In genomic region chr9:36110434-36110833, GRCh38 we compare ENCODE assay signal across 18 cellular contexts. TPM values are rescaled to one million over a fixed set of nuclear protein-coding genes. Genes with fewer than 3 reads are reported as not detected.
A peak's percentile ranks its signal among the peaks of the same experiment; 100 is the strongest.
DNase-seq lines count a peak whose midpoint lies in the region; ATAC-seq, FAIRE-seq and TF ChIP-seq lines count a peak whose summit lies in the region.
"Had no signal": no experiment of that assay in that cellular context is flagged by ENCODE, and none has a peak within 500 bp of the region (broad histone marks: within the 10 kb centered on the region; RNA-seq: fewer than 3 reads in every experiment).

No MANE protein-coding gene starts in this region.

- H3K27me3 ChIP-seq in IMR-90 (ENCODE audit: control insufficient read depth, insufficient read depth, low read length) (no peaks in the 10 kb centered on the region), WERI-Rb-1 (ENCODE audit: insufficient read depth, low read depth, severe bottlenecking) (no peaks in the 10 kb centered on the region), right lobe of liver (no peaks in the 10 kb centered on the region)
- H3K27me3 ChIP-seq: BLaER1 had no signal

- DNase-seq in D721Med (ENCODE audit: insufficient read length, low spot score): no peak
- no peak for DNase-seq in IMR-90
- DNase-seq in WERI-Rb-1: no peak
- no peak for DNase-seq in right lobe of liver
- no peak for DNase-seq in GM20000 (ENCODE audit: low spot score)
- DNase-seq in T-helper 1 cell: no peak
- DNase-seq: activated CD4-positive, CD25-positive, alpha-beta regulatory T cell treated with anti-CD3 and anti-CD28 coated beads, Interleukin-2, amount 50 U/mL, for 72 hours; activated naive CD4-positive, alpha-beta T cell treated with Interleukin-2 at 50 U/mL for 16 hours; cortex of kidney; DMS153; naive thymus-derived CD4-positive, alpha-beta T cell; Right ventricle myocardium superior had no signal

- H3K9me3 ChIP-seq in IMR-90 (ENCODE audit: control insufficient read depth, insufficient read depth, low read length): no peaks in the 10 kb centered on the region
- no peaks in the 10 kb centered on the region for H3K9me3 ChIP-seq in WERI-Rb-1 (ENCODE audit: severe bottlenecking)
- H3K9me3 ChIP-seq in right lobe of liver: no peaks in the 10 kb centered on the region
- H3K9me3 ChIP-seq: BLaER1 had no signal

- TF ChIP-seq CTCF in D721Med (IDR thresholded peaks at IDR 0.05; ENCODE audit: insufficient read depth, missing control alignments) (peak; percentile 12), IMR-90 (conservative IDR thresholded peaks at IDR 0.05; ENCODE audit: low read depth, low read length) (no peak), WERI-Rb-1 (IDR thresholded peaks at IDR 0.05; ENCODE audit: low read depth, low read length) (peak; percentile 27; the same call in 1 of the 2 replicates), right lobe of liver (IDR thresholded peaks at IDR 0.05) (peak; percentile 17 to 37 (median 28)), GM20000 (IDR thresholded peaks at IDR 0.05; ENCODE audit: extremely low read depth, missing control alignments) (no peak)

- peaks cover 2% of the 10 kb centered on the region; the same call in 1 of the 2 replicates for H3K4me1 ChIP-seq in IMR-90 (ENCODE audit: control insufficient read depth, insufficient read depth, low read length)
- no peaks in the 10 kb centered on the region for H3K4me1 ChIP-seq in right lobe of liver
- H3K4me1 ChIP-seq: BLaER1 had no signal

- H3K9ac ChIP-seq in IMR-90 (ENCODE audit: low read depth, low read length): no peak overlapping the region
- H3K9ac ChIP-seq: BLaER1 had no signal

- H2AFZ ChIP-seq in IMR-90 (replicated peaks; ENCODE audit: low read length, poor library complexity): no peak overlapping the region

- TF ChIP-seq POLR2A in IMR-90 (IDR thresholded peaks at IDR 0.05; ENCODE audit: low read depth, low read length) (no peak), right lobe of liver (IDR thresholded peaks at IDR 0.05) (no peak)

- H3K79me1 ChIP-seq in IMR-90 (ENCODE audit: low read depth in 1 of 2, low read length in 2 of 2): no peaks in the 10 kb centered on the region; a peak in 1 of 4 replicates

- H4K91ac ChIP-seq in IMR-90 (ENCODE audit: insufficient read depth, low read depth, low read length): no peak overlapping the region

- no peak overlapping the region for H3K4me2 ChIP-seq in IMR-90 (ENCODE audit: low read depth, low read length)
- H3K4me2 ChIP-seq: BLaER1 had no signal

- ATAC-seq in IMR-90 (ENCODE audit: low read depth) (no peak), right lobe of liver (peak in 1 of 4 donors; percentile 58), HG02678 (IDR thresholded peaks at IDR 0.05; ENCODE audit: unreplicated experiment) (no peak), HG02798 (IDR thresholded peaks at IDR 0.05; ENCODE audit: poor library complexity, unreplicated experiment) (no peak)
- ATAC-seq: naive thymus-derived CD4-positive, alpha-beta T cell had no signal

- H4K20me1 ChIP-seq in IMR-90 (ENCODE audit: insufficient read depth, low read length): no peaks in the 10 kb centered on the region
- H4K20me1 ChIP-seq: BLaER1 had no signal

- no peak overlapping the region for H3K4ac ChIP-seq in IMR-90 (ENCODE audit: low read depth, low read length)

- no peak overlapping the region for H2BK15ac ChIP-seq in IMR-90 (ENCODE audit: low read depth, low read length)

- no TSS peak for BruUV-seq in IMR-90 (replicated peaks; lab: Mats Ljungman, UMichigan)

- H2AK9ac ChIP-seq in IMR-90 (replicated peaks; ENCODE audit: low read depth, low read length, poor library complexity): no peak overlapping the region

- H2BK120ac ChIP-seq in IMR-90 (ENCODE audit: low read depth, low read length): no peak overlapping the region

- H2BK5ac ChIP-seq in IMR-90 (ENCODE audit: low read depth, low read length, poor library complexity, severe bottlenecking): no peak overlapping the region

- H3K27ac ChIP-seq in IMR-90 (ENCODE audit: insufficient read depth, low read length) (no peak overlapping the region), WERI-Rb-1 (no peak overlapping the region), right lobe of liver (no peak overlapping the region)
- H3K27ac ChIP-seq: BLaER1, epithelial cell of prostate had no signal

- peaks cover 24% of the 10 kb centered on the region for H3K36me3 ChIP-seq in IMR-90 (ENCODE audit: control insufficient read depth, insufficient read depth, low read length)
- no peaks in the 10 kb centered on the region for H3K36me3 ChIP-seq in WERI-Rb-1
- H3K36me3 ChIP-seq in right lobe of liver: no peaks in the 10 kb centered on the region

- FAIRE-seq in D721Med (lab: Jason Lieb, UNC): no peak
- FAIRE-seq: astrocyte, H54 had no signal

- no CpG with 5 or more reads among the region's 2 CpGs for WGBS in IMR-90 (ENCODE audit: extremely low coverage in 2 of 2, insufficient read length in 1 of 2), 2 experiments
- WGBS in right lobe of liver (ENCODE audit: insufficient coverage, low coverage, low lambda C conversion rate, missing lambda C conversion rate): 29% methylated on average over 2 of the region's 2 CpGs

- in situ Hi-C loops in IMR-90 (cut with MboI; ENCODE audit: low sequenced_read_pairs): no loop called here

- H3K56ac ChIP-seq in IMR-90 (ENCODE audit: extremely low read depth, insufficient read depth, low read length): no peak overlapping the region

- H2AK5ac ChIP-seq in IMR-90 (ENCODE audit: low read depth, low read length): no peak overlapping the region

- H4K5ac ChIP-seq in IMR-90 (ENCODE audit: low read depth, low read length): no peak overlapping the region

- TF ChIP-seq RAD21 in IMR-90 (IDR thresholded peaks at IDR 0.05; ENCODE audit: low read length): peak; percentile 22; the same call in 1 of the 2 replicates

- POLR2A ChIA-PET in IMR-90 (lab: Charles Lee; ENCODE audit: unreplicated experiment): no interaction called here

- no peak overlapping the region for H4K8ac ChIP-seq in IMR-90 (ENCODE audit: low read depth in 2 of 2, low read length in 2 of 2)

- dilution Hi-C loops in IMR-90 (cut with HindIII; ENCODE audit: low sequenced_read_pairs, unreplicated experiment): no loop called here

- intact Hi-C loops in IMR-90 (cut with micrococcal nuclease) (no loop called here), right lobe of liver (cut with DNase I) (loop anchor here in 1 of 2 donors (10.0 kb wide), 1 partner anchor 64 kb away; no protein-coding TSS in a partner anchor)

- H3K9me1 ChIP-seq in IMR-90 (ENCODE audit: insufficient read depth, low read length): no peaks in the 10 kb centered on the region; the same call in 1 of the 2 replicates

- H3K14ac ChIP-seq in IMR-90 (replicated peaks; ENCODE audit: low read depth, low read length): no peak overlapping the region

- H3K18ac ChIP-seq in IMR-90 (ENCODE audit: low read depth, low read length): no peak overlapping the region

- CTCF ChIA-PET in IMR-90 (lab: Yijun Ruan, JAX): no interaction called here

- H3K4me3 ChIP-seq in IMR-90 (ENCODE audit: insufficient read depth, low read depth, low read length) (no peak overlapping the region), WERI-Rb-1 (ENCODE audit: low read depth, low read length) (no peak overlapping the region), right lobe of liver (no peak overlapping the region)
- H3K4me3 ChIP-seq: BLaER1 had no signal

- H2BK20ac ChIP-seq in IMR-90 (ENCODE audit: low read depth, low read length): no peak overlapping the region

- no peak overlapping the region for H3K23ac ChIP-seq in IMR-90 (ENCODE audit: low read depth, low read length)

TF ChIP-seq in IMR-90, 13 proteins besides CTCF, POLR2A, EP300 and RAD21:
- TF ChIP-seq ELK1 (IDR thresholded peaks at IDR 0.05; ENCODE audit: borderline replicate concordance, low read depth, low read length) (no peak), BHLHE40 (IDR thresholded peaks at IDR 0.05; ENCODE audit: low read depth, low read length) (no peak), MXI1 (IDR thresholded peaks at IDR 0.05; ENCODE audit: borderline replicate concordance, low read depth, low read length) (no peak), FOS (IDR thresholded peaks at IDR 0.05; ENCODE audit: low read depth, low read length) (no peak), SMC3 (IDR thresholded peaks at IDR 0.05; ENCODE audit: low read depth, low read length) (0 out of 2 replicates have a peak, but pooled peaks have one; percentile 9)

RNA-seq across cellular contexts. Expression of gene GLIPR2, which starts 26.1 kb away (rescaled TPM):
- total RNA-seq in IMR-90 (2012; rRNA removed) (35.8 and 37.8 TPM in 2 replicates), right lobe of liver (1 to 10 TPM; 1.2 to 3.9 (median 2.5) TPM)
- 42.7 and 43.3 TPM in 2 replicates for polyA plus RNA-seq in IMR-90 (2012; rRNA removed)
- polyA plus RNA-seq in IMR-90 (2012; cell fraction: cytosol; rRNA removed): 34.1 and 37.4 TPM in 2 replicates
- polyA plus RNA-seq in IMR-90 (2012; cell fraction: nucleus; rRNA removed; ENCODE audit: low replicate concordance): 14.4 and 29.4 TPM in 2 replicates

RNA-seq across cellular contexts. Expression of gene CCIN, which starts 58.8 kb away (rescaled TPM):
- 1.1 TPM in 2 replicates for total RNA-seq in IMR-90 (2012; rRNA removed)
- polyA plus RNA-seq in IMR-90 (2012; rRNA removed): 0.73 and 0.80 TPM in 2 replicates
- polyA plus RNA-seq in IMR-90 (2012; cell fraction: cytosol; rRNA removed): 0.32 and 0.48 TPM in 2 replicates
- 0.58 and 0.65 TPM in 2 replicates for polyA plus RNA-seq in IMR-90 (2012; cell fraction: nucleus; rRNA removed; ENCODE audit: low replicate concordance)
- not detected for total RNA-seq in right lobe of liver
- total RNA-seq: Right ventricle myocardium superior had no signal

Comparison
In these comparisons a context has a peak if more than half of its experiments do, and no peak if none do; other contexts are left out.
1. CTCF ChIP-seq: peak in D721Med (single experiment), WERI-Rb-1 (single experiment) and right lobe of liver (4 of 4); none in IMR-90 (single experiment) and GM20000 (single experiment).